26 cellular contexts compared by ENCODE assay signal in genomic region chr18:42339324-42339723, GRCh38.
DNase-seq lines count a peak whose midpoint lies in the region; ATAC-seq and TF ChIP-seq lines count a peak whose summit lies in the region.
"Had no signal": no experiment of that assay in that cellular context is flagged by ENCODE, and none has a peak within 500 bp of the region (broad histone marks: within the 10 kb centered on the region; RNA-seq: fewer than 3 reads in every experiment).

No MANE protein-coding gene starts in this region.

- H3K79me2 ChIP-seq in OCI-LY7 (ENCODE audit: insufficient read depth, low read depth, low read length) = no peaks in the 10 kb centered on the region

- POLR2A ChIA-PET in OCI-LY7 (lab: Charles Lee) = interaction anchor here (0.9 kb wide), 1 partner anchor 206 kb away, joined by 3 read pairs; no protein-coding TSS in a partner anchor
- POLR2A ChIA-PET in activated CD4-positive, alpha-beta memory T cell treated with anti-CD3 and anti-CD28 coated beads, Interleukin-2, amount 10 ng/mL, durations not matched to agents 7 days and 5 days (lab: Charles Lee) = no interaction called here

- BruUV-seq in OCI-LY7 (replicated peaks; lab: Mats Ljungman, UMichigan) = no TSS peak

- no peak for TF ChIP-seq CTCF in OCI-LY7 (conservative IDR thresholded peaks at IDR 0.05; ENCODE audit: low read length)

- H3K4me2 ChIP-seq in OCI-LY7 (ENCODE audit: low read length) = no peak overlapping the region

- no peaks in the 10 kb centered on the region for H3K4me1 Mint-ChIP-seq in activated CD4-positive, alpha-beta memory T cell treated with anti-CD3 and anti-CD28 coated beads, Interleukin-2, amount 10 ng/mL, durations not matched to agents 7 days and 5 days
- H3K4me1 Mint-ChIP-seq: activated CD4-positive, alpha-beta T cell treated with anti-CD3 and anti-CD28 coated beads for 36 hours; activated CD8-positive, alpha-beta memory T cell treated with anti-CD3 and anti-CD28 coated beads, Interleukin-2, amount 10 ng/mL, durations not matched to agents 7 days and 5 days; activated naive CD8-positive, alpha-beta T cell treated with anti-CD3 and anti-CD28 coated beads for 36 hours; activated T-helper 17 cell treated with anti-CD3 and anti-CD28 coated beads, Interleukin-2, amount 50 U/mL, for 72 hours; B cell; memory B cell; naive thymus-derived CD8-positive, alpha-beta T cell; T-cell had no signal

- intact Hi-C loops in OCI-LY7 (cut with micrococcal nuclease; ENCODE audit: unreplicated experiment) = no loop called here

- no peaks in the 10 kb centered on the region for H3K36me3 Mint-ChIP-seq in activated CD4-positive, alpha-beta memory T cell treated with anti-CD3 and anti-CD28 coated beads, Interleukin-2, amount 10 ng/mL, durations not matched to agents 7 days and 5 days (ENCODE audit: low read depth)
- H3K36me3 Mint-ChIP-seq: activated CD8-positive, alpha-beta memory T cell treated with anti-CD3 and anti-CD28 coated beads, Interleukin-2, amount 10 ng/mL, durations not matched to agents 7 days and 5 days; activated naive CD8-positive, alpha-beta T cell treated with anti-CD3 and anti-CD28 coated beads for 36 hours; T-cell had no signal

- no peaks in the 10 kb centered on the region for H3K9me3 Mint-ChIP-seq in activated CD4-positive, alpha-beta memory T cell treated with anti-CD3 and anti-CD28 coated beads, Interleukin-2, amount 10 ng/mL, durations not matched to agents 7 days and 5 days
- H3K9me3 Mint-ChIP-seq: activated naive CD8-positive, alpha-beta T cell treated with anti-CD3 and anti-CD28 coated beads for 36 hours had no signal

- no peaks in the 10 kb centered on the region for H3K9me3 ChIP-seq in OCI-LY7 (ENCODE audit: low read length)
- H3K9me3 ChIP-seq: body of pancreas, Caco-2 had no signal

- no peak overlapping the region for H3K4me3 Mint-ChIP-seq in activated CD4-positive, alpha-beta memory T cell treated with anti-CD3 and anti-CD28 coated beads, Interleukin-2, amount 10 ng/mL, durations not matched to agents 7 days and 5 days
- H3K4me3 Mint-ChIP-seq: activated CD4-positive, alpha-beta T cell treated with anti-CD3 and anti-CD28 coated beads for 36 hours; activated CD8-positive, alpha-beta memory T cell treated with anti-CD3 and anti-CD28 coated beads, Interleukin-2, amount 10 ng/mL, durations not matched to agents 7 days and 5 days; activated naive CD8-positive, alpha-beta T cell treated with anti-CD3 and anti-CD28 coated beads for 36 hours; activated T-helper 17 cell treated with anti-CD3 and anti-CD28 coated beads, Interleukin-2, amount 50 U/mL, for 72 hours; B cell; HFFc6; memory B cell; naive thymus-derived CD8-positive, alpha-beta T cell; stimulated activated naive CD8-positive, alpha-beta T cell treated with anti-CD3 and anti-CD28 coated beads, Interleukin-15, Interleukin-2, amounts not matched to agents 100 ng/mL and 50 ng/mL, for 24 hours; T-cell had no signal

- H3K36me3 ChIP-seq in OCI-LY7 (ENCODE audit: insufficient read depth, low read length) = no peaks in the 10 kb centered on the region

- H4K20me1 ChIP-seq in OCI-LY7 (ENCODE audit: insufficient read depth, low read length) = no peaks in the 10 kb centered on the region

- H3K27ac ChIP-seq in OCI-LY7 (ENCODE audit: low read depth, low read length, poor library complexity, severe bottlenecking) = no peak overlapping the region
- H3K27ac ChIP-seq: body of pancreas had no signal

- H3K9me2 ChIP-seq in OCI-LY7 (ENCODE audit: insufficient read depth, low read length) = no peaks in the 10 kb centered on the region

- peak; percentile 16 for DNase-seq in HT-29 (ENCODE audit: low spot score)
- DNase-seq in SW480 (ENCODE audit: low spot score) = peak; percentile 8
- DNase-seq in kidney tubule cell (ENCODE audit: low spot score) = peak; percentile 67
- DNase-seq in pons (ENCODE audit: low spot score) = peak; percentile 32
- DNase-seq in OCI-LY7 (ENCODE audit: low spot score) = no peak
- no peak for DNase-seq in activated CD4-positive, alpha-beta memory T cell treated with anti-CD3 and anti-CD28 coated beads, Interleukin-2, amount 10 ng/mL, durations not matched to agents 7 days and 5 days
- DNase-seq: activated CD4-positive, alpha-beta T cell treated with anti-CD3 and anti-CD28 coated beads for 36 hours; activated CD8-positive, alpha-beta memory T cell treated with anti-CD3 and anti-CD28 coated beads, Interleukin-2, amount 10 ng/mL, durations not matched to agents 7 days and 5 days; activated naive CD8-positive, alpha-beta T cell treated with anti-CD3 and anti-CD28 coated beads for 36 hours; body of pancreas; cortex of kidney; HFFc6; IMR-90; naive thymus-derived CD8-positive, alpha-beta T cell; NCI-H2081 treated with DMSO at 0.1 percent for 48 hours; NCI-H510A; stimulated activated CD4-positive, alpha-beta T cell treated with anti-CD3 and anti-CD28 coated beads, Interleukin-4, amount 100 ng/mL, for 24 hours; T-cell; trophoblast cell had no signal

- H3K4me3 ChIP-seq in OCI-LY7 (ENCODE audit: low read depth, low read length, poor library complexity, severe bottlenecking) = no peak overlapping the region
- H3K4me3 ChIP-seq: body of pancreas had no signal

- no peak overlapping the region for H3K27ac Mint-ChIP-seq in activated CD4-positive, alpha-beta memory T cell treated with anti-CD3 and anti-CD28 coated beads, Interleukin-2, amount 10 ng/mL, durations not matched to agents 7 days and 5 days
- H3K27ac Mint-ChIP-seq: activated CD4-positive, alpha-beta T cell treated with anti-CD3 and anti-CD28 coated beads for 36 hours; activated CD8-positive, alpha-beta memory T cell treated with anti-CD3 and anti-CD28 coated beads, Interleukin-2, amount 10 ng/mL, durations not matched to agents 7 days and 5 days; activated naive CD8-positive, alpha-beta T cell treated with anti-CD3 and anti-CD28 coated beads for 36 hours; activated T-helper 17 cell treated with anti-CD3 and anti-CD28 coated beads, Interleukin-2, amount 50 U/mL, for 72 hours; B cell; HFFc6; memory B cell; naive thymus-derived CD8-positive, alpha-beta T cell; stimulated activated naive CD8-positive, alpha-beta T cell treated with anti-CD3 and anti-CD28 coated beads, Interleukin-15, Interleukin-2, amounts not matched to agents 100 ng/mL and 50 ng/mL, for 24 hours; T-cell had no signal

- CTCF ChIA-PET in OCI-LY7 (lab: Charles Lee; ENCODE audit: unreplicated experiment) = no interaction called here
- CTCF ChIA-PET in activated CD4-positive, alpha-beta memory T cell treated with anti-CD3 and anti-CD28 coated beads, Interleukin-2, amount 10 ng/mL, durations not matched to agents 7 days and 5 days (lab: Charles Lee) = no interaction called here

- ATAC-seq in SK-N-SH treated with all-trans-retinoic acid at 6 μM for 48 hours = no peak
- ATAC-seq: activated CD4-positive, alpha-beta T cell treated with anti-CD3 and anti-CD28 coated beads for 36 hours; activated CD8-positive, alpha-beta memory T cell treated with anti-CD3 and anti-CD28 coated beads, Interleukin-2, amount 10 ng/mL, durations not matched to agents 7 days and 5 days; activated T-helper 17 cell treated with anti-CD3 and anti-CD28 coated beads, Interleukin-2, amount 50 U/mL, for 72 hours; body of pancreas; naive thymus-derived CD8-positive, alpha-beta T cell; T-cell had no signal

- H3K4me1 ChIP-seq in OCI-LY7 (ENCODE audit: insufficient read depth, low read length, poor library complexity, severe bottlenecking) = no peaks in the 10 kb centered on the region
- H3K4me1 ChIP-seq: body of pancreas had no signal

- H2AFZ ChIP-seq in OCI-LY7 (ENCODE audit: low read length) = no peak overlapping the region

- H3K27me3 Mint-ChIP-seq in activated CD4-positive, alpha-beta memory T cell treated with anti-CD3 and anti-CD28 coated beads, Interleukin-2, amount 10 ng/mL, durations not matched to agents 7 days and 5 days = no peaks in the 10 kb centered on the region
- H3K27me3 Mint-ChIP-seq: activated CD8-positive, alpha-beta memory T cell treated with anti-CD3 and anti-CD28 coated beads, Interleukin-2, amount 10 ng/mL, durations not matched to agents 7 days and 5 days; activated naive CD8-positive, alpha-beta T cell treated with anti-CD3 and anti-CD28 coated beads for 36 hours; activated T-helper 17 cell treated with anti-CD3 and anti-CD28 coated beads, Interleukin-2, amount 50 U/mL, for 72 hours; B cell; memory B cell; progenitor cell of endocrine pancreas; stimulated activated naive CD8-positive, alpha-beta T cell treated with anti-CD3 and anti-CD28 coated beads, Interleukin-15, Interleukin-2, amounts not matched to agents 100 ng/mL and 50 ng/mL, for 24 hours; T-cell had no signal

TF ChIP-seq in SK-N-SH treated with all-trans-retinoic acid at 6 μM for 48 hours, 23 proteins besides CTCF, POLR2A, EP300 and RAD21 (continues in another document):
- TF ChIP-seq PATZ1 (CRISPR knock-in tag; IDR thresholded peaks at IDR 0.05; ENCODE audit: borderline replicate concordance) (no peak), ARNTL (CRISPR knock-in tag; IDR thresholded peaks at IDR 0.05; ENCODE audit: borderline replicate concordance, low read depth) (no peak), ZFP3 (CRISPR knock-in tag; IDR thresholded peaks at IDR 0.05) (no peak), RARB (CRISPR knock-in tag; IDR thresholded peaks at IDR 0.05) (no peak), ZC3H10 (CRISPR knock-in tag; IDR thresholded peaks at IDR 0.05) (no peak), OSR1 (CRISPR knock-in tag; IDR thresholded peaks at IDR 0.05) (no peak), ESRRG (CRISPR knock-in tag; IDR thresholded peaks at IDR 0.05) (no peak), BACH2 (CRISPR knock-in tag; IDR thresholded peaks at IDR 0.05; ENCODE audit: borderline replicate concordance) (no peak), TOX (CRISPR knock-in tag; IDR thresholded peaks at IDR 0.05; ENCODE audit: borderline replicate concordance) (no peak), PPARA (CRISPR knock-in tag; IDR thresholded peaks at IDR 0.05; ENCODE audit: borderline replicate concordance) (no peak), SNAI2 (CRISPR knock-in tag; IDR thresholded peaks at IDR 0.05) (no peak), ZNF70 (CRISPR knock-in tag; IDR thresholded peaks at IDR 0.05) (no peak), ZFP30 (CRISPR knock-in tag; IDR thresholded peaks at IDR 0.05) (no peak), CSDC2 (CRISPR knock-in tag; IDR thresholded peaks at IDR 0.05) (no peak)

Comparison
In these comparisons a context has a peak if more than half of its experiments do, and no peak if none do; other contexts are left out.
1. DNase-seq: peak in HT-29 (single experiment), SW480 (single experiment), kidney tubule cell (single experiment) and pons (single experiment); none in OCI-LY7 (single experiment) and activated CD4-positive, alpha-beta memory T cell treated with anti-CD3 and anti-CD28 coated beads, Interleukin-2, amount 10 ng/mL, durations not matched to agents 7 days and 5 days (single experiment).